Comparison of ENCODE assay signal across 9 cellular contexts in genomic region chr12:92912052-92912451, GRCh38. TPM values are rescaled to one million over a fixed set of nuclear protein-coding genes. Genes with fewer than 3 reads are reported as not detected.
DNase-seq lines count a peak whose midpoint lies in the region; ATAC-seq lines count a peak whose summit lies in the region.
"Had no signal": no experiment of that assay in that cellular context is flagged by ENCODE, and none has a peak within 500 bp of the region (broad histone marks: within the 10 kb centered on the region; RNA-seq: fewer than 3 reads in every experiment).

No MANE protein-coding gene starts in this region.

- H3K27me3 Mint-ChIP-seq in activated T-helper 2 cell treated with anti-CD3 and anti-CD28 coated beads, Interferon-gamma antibody, Interleukin-2, Interleukin-4, amounts not matched to agents 10 μg/mL and 5 μg/mL and 100 μg/mL, durations not matched to agents 14 hours and 24 hours and 36 hours (ENCODE audit: low read depth) = no peaks in the 10 kb centered on the region

- peaks cover 38% of the 10 kb centered on the region for H3K4me1 Mint-ChIP-seq in activated T-helper 2 cell treated with anti-CD3 and anti-CD28 coated beads, Interferon-gamma antibody, Interleukin-2, Interleukin-4, amounts not matched to agents 10 μg/mL and 5 μg/mL and 100 μg/mL, durations not matched to agents 14 hours and 24 hours and 36 hours (ENCODE audit: low read depth)

- peaks cover 46% of the 10 kb centered on the region for H3K36me3 Mint-ChIP-seq in activated T-helper 2 cell treated with anti-CD3 and anti-CD28 coated beads, Interferon-gamma antibody, Interleukin-2, Interleukin-4, amounts not matched to agents 10 μg/mL and 5 μg/mL and 100 μg/mL, durations not matched to agents 14 hours and 24 hours and 36 hours (ENCODE audit: low read depth)

- in situ Hi-C loops in KBM-7 (cut with MboI; ENCODE audit: low pct_unique_long_range_greater_than_20kb, low sequenced_read_pairs) = no loop called here

- DNase-seq in COLO829 (ENCODE audit: low spot score) (peak; percentile 85), KBM-7 (peak; percentile 47), kidney tubule cell (ENCODE audit: low spot score) (peak; percentile 57), ureter (ENCODE audit: low spot score) (no peak)
- no peak for DNase-seq in activated T-helper 2 cell treated with anti-CD3 and anti-CD28 coated beads, Interferon-gamma antibody, Interleukin-2, Interleukin-4, amounts not matched to agents 10 μg/mL and 5 μg/mL and 100 μg/mL, durations not matched to agents 14 hours and 24 hours and 36 hours (ENCODE audit: low spot score)
- DNase-seq: NCI-H1092 treated with DMSO at 0.1 percent for 48 hours had no signal

- peak overlapping the region; percentile 85 for H3K27ac Mint-ChIP-seq in activated T-helper 2 cell treated with anti-CD3 and anti-CD28 coated beads, Interferon-gamma antibody, Interleukin-2, Interleukin-4, amounts not matched to agents 10 μg/mL and 5 μg/mL and 100 μg/mL, durations not matched to agents 14 hours and 24 hours and 36 hours

- ATAC-seq in GM18907 (IDR thresholded peaks at IDR 0.05; ENCODE audit: unreplicated experiment) (no peak), GM21447 (IDR thresholded peaks at IDR 0.05; ENCODE audit: unreplicated experiment) (no peak), GM18858 (IDR thresholded peaks at IDR 0.05; ENCODE audit: unreplicated experiment) (no peak)

- H3K4me3 Mint-ChIP-seq in activated T-helper 2 cell treated with anti-CD3 and anti-CD28 coated beads, Interferon-gamma antibody, Interleukin-2, Interleukin-4, amounts not matched to agents 10 μg/mL and 5 μg/mL and 100 μg/mL, durations not matched to agents 14 hours and 24 hours and 36 hours (ENCODE audit: low read depth) = peak overlapping the region; percentile 13

- intact Hi-C loops in activated T-helper 2 cell treated with anti-CD3 and anti-CD28 coated beads, Interferon-gamma antibody, Interleukin-2, Interleukin-4, amounts not matched to agents 10 μg/mL and 5 μg/mL and 100 μg/mL, durations not matched to agents 14 hours and 24 hours and 36 hours (cut with micrococcal nuclease) = loop anchor here (1.0 kb wide), 2 partner anchors 15 to 78 kb away; no protein-coding TSS in a partner anchor

- H3K9me3 Mint-ChIP-seq in activated T-helper 2 cell treated with anti-CD3 and anti-CD28 coated beads, Interferon-gamma antibody, Interleukin-2, Interleukin-4, amounts not matched to agents 10 μg/mL and 5 μg/mL and 100 μg/mL, durations not matched to agents 14 hours and 24 hours and 36 hours = peaks cover 3% of the 10 kb centered on the region

RNA-seq across cellular contexts. Expression of gene EEA1, which starts 17.0 kb away (rescaled TPM):
- total RNA-seq in activated T-helper 2 cell treated with anti-CD3 and anti-CD28 coated beads, Interferon-gamma antibody, Interleukin-2, Interleukin-4, amounts not matched to agents 10 μg/mL and 5 μg/mL and 100 μg/mL, durations not matched to agents 14 hours and 24 hours and 36 hours = 30.5 and 31.9 TPM in 2 replicates
- total RNA-seq in ureter = 46.3 TPM

Comparison
In these comparisons a context has a peak if more than half of its experiments do, and no peak if none do; other contexts are left out.
1. DNase-seq: peak in COLO829 (single experiment), KBM-7 (single experiment) and kidney tubule cell (single experiment); none in activated T-helper 2 cell treated with anti-CD3 and anti-CD28 coated beads, Interferon-gamma antibody, Interleukin-2, Interleukin-4, amounts not matched to agents 10 μg/mL and 5 μg/mL and 100 μg/mL, durations not matched to agents 14 hours and 24 hours and 36 hours (single experiment) and ureter (single experiment).